Comparison of ENCODE assay signal across 9 cellular contexts in the genomic region with DNA sequence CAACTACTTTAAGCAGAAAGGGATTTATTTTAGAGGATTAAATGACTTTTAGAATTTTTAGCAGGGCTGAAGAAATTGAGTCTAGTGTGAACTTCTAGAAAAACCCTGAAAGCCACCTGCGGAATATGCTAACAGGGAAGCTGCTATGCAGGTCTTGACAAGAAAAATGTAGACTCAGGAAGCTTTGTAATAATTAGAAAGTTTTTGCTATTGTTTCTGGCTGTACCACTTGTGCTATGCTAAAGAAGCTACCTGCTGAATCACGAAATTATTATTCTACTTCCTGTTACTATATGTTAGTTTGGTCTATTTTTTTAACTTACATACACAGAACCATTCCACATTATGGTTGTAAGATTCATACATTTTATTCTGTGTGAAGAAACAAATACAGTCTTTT.
"Had no signal": no experiment of that assay in that cellular context is flagged by ENCODE, and none has a peak within 500 bp of the region (broad histone marks: within the 10 kb centered on the region; RNA-seq: fewer than 3 reads in every experiment).

No MANE protein-coding gene starts in this region.

- ATAC-seq: HCT116, K562 had no signal

- FAIRE-seq: HTR-8/SVneo, K562 had no signal

- H3K36me3 ChIP-seq: HAP-1 had no signal

- H3K4me3 ChIP-seq: GM23248, HAP-1, K562 had no signal

- DNase-seq: GM23248, GOT3, H7, IMR-90, KG1 had no signal
